In genomic region chr6:144063246-144063743, GRCh38 we compare ENCODE assay signal across 8 cellular contexts. TPM values are rescaled to one million over a fixed set of nuclear protein-coding genes. Genes with fewer than 3 reads are reported as not detected.
DNase-seq lines count a peak whose midpoint lies in the region; ATAC-seq and TF ChIP-seq lines count a peak whose summit lies in the region.

No MANE protein-coding gene starts in this region.

- peak overlapping the region; percentile 89 for H3K4me3 Mint-ChIP-seq in neural progenitor cell

- peak overlapping the region; percentile 96 for H3K4me2 ChIP-seq in neural progenitor cell

- H2AFZ ChIP-seq in neural progenitor cell (replicated peaks) = peak overlapping the region; percentile 98

- H3K9me3 Mint-ChIP-seq in neural progenitor cell = no peaks in the 10 kb centered on the region

- DNase-seq in AG09309 (ENCODE audit: low read depth) = no peak
- DNase-seq in NCI-H1105 treated with DMSO at 0.1 percent for 48 hours (lab: John Stamatoyannopoulos, UW) = peak; percentile 49
- DNase-seq in neural progenitor cell (ENCODE audit: low spot score) = peak; percentile 38
- no peak for DNase-seq in effector CD8-positive, alpha-beta T cell (lab: John Stamatoyannopoulos, UW)

- H3K27ac ChIP-seq in ectodermal cell (ENCODE audit: insufficient read depth, low read depth, low read length, poor library complexity, severe bottlenecking) = no peak overlapping the region
- no peak overlapping the region for H3K27ac ChIP-seq in neural progenitor cell

- H3K36me3 ChIP-seq in ectodermal cell (ENCODE audit: control insufficient read depth, insufficient read depth, low read length) (no peaks in the 10 kb centered on the region), neural progenitor cell (no peaks in the 10 kb centered on the region)

- H4K20me1 ChIP-seq in neural progenitor cell (ENCODE audit: low read depth) = no peaks in the 10 kb centered on the region

- H3K4me1 Mint-ChIP-seq in neural progenitor cell = peaks cover 15% of the 10 kb centered on the region

- peaks cover 59% of the 10 kb centered on the region for H3K27me3 ChIP-seq in ectodermal cell (ENCODE audit: control insufficient read depth, insufficient read depth, low read length, poor library complexity, severe bottlenecking)
- peaks cover 78% of the 10 kb centered on the region for H3K27me3 ChIP-seq in neural progenitor cell

- H3K4me1 ChIP-seq in ectodermal cell (ENCODE audit: control insufficient read depth, insufficient read depth, low read length) = peaks cover 4% of the 10 kb centered on the region
- H3K4me1 ChIP-seq in neural progenitor cell = peaks cover 9% of the 10 kb centered on the region

- peak overlapping the region; percentile 49 for H3K4me3 ChIP-seq in AG09309 (ENCODE audit: control insufficient read depth, low read depth, low read length)
- peak overlapping the region; percentile 55 for H3K4me3 ChIP-seq in ectodermal cell (ENCODE audit: insufficient read depth, low read depth, low read length)
- peak overlapping the region; percentile 90 for H3K4me3 ChIP-seq in neural progenitor cell

- no peak overlapping the region for H3K27ac Mint-ChIP-seq in neural progenitor cell

- WGBS in ectodermal cell, 2 experiments = 5 to 11% methylated on average over 16 of the region's 16 CpGs

- peak; percentile 4 for ATAC-seq in GM18909 (IDR thresholded peaks at IDR 0.05; ENCODE audit: poor library complexity, unreplicated experiment)
- no peak for ATAC-seq in HG03432 (IDR thresholded peaks at IDR 0.05; ENCODE audit: unreplicated experiment)
- ATAC-seq in GM18873 (IDR thresholded peaks at IDR 0.05; ENCODE audit: low FRiP score, unreplicated experiment) = no peak

- no peak overlapping the region for H3K9ac ChIP-seq in neural progenitor cell

- H3K36me3 Mint-ChIP-seq in neural progenitor cell = no peaks in the 10 kb centered on the region

- H3F3A ChIP-seq in neural progenitor cell (ENCODE audit: low read depth) = peaks cover 32% of the 10 kb centered on the region

- H3K79me2 ChIP-seq in neural progenitor cell (ENCODE audit: low read depth) = no peaks in the 10 kb centered on the region

- H3K9me3 ChIP-seq in ectodermal cell (ENCODE audit: control insufficient read depth, low read length) (no peaks in the 10 kb centered on the region), neural progenitor cell (ENCODE audit: low read depth) (no peaks in the 10 kb centered on the region)

- peaks cover 24% of the 10 kb centered on the region for H3K27me3 Mint-ChIP-seq in neural progenitor cell (ENCODE audit: insufficient read depth, low read depth)

- no peak for TF ChIP-seq CTCF in AG09309 (IDR thresholded peaks at IDR 0.05; ENCODE audit: control insufficient read depth, insufficient read depth, low read depth, low read length, missing control alignments)
- no peak for TF ChIP-seq CTCF in neural progenitor cell (IDR thresholded peaks at IDR 0.05)

RNA-seq across cellular contexts. Expression of gene SF3B5, which starts 32.1 kb away (rescaled TPM):
- polyA plus RNA-seq in ectodermal cell (2013, experiment 1 of 4) = 148 TPM
- 149 TPM for polyA plus RNA-seq in ectodermal cell (2013, experiment 2 of 4)
- polyA plus RNA-seq in ectodermal cell (2013, experiment 3 of 4) = 152 TPM
- polyA plus RNA-seq in ectodermal cell (2013, experiment 4 of 4) = 167 TPM
- 99.0 and 133 TPM in 2 replicates for total RNA-seq in neural progenitor cell (ENCODE audit: low replicate concordance)

RNA-seq across cellular contexts. Expression of gene PLAGL1, which starts 55.2 kb away (rescaled TPM):
- 26.5 TPM for polyA plus RNA-seq in ectodermal cell (2013, experiment 1 of 4)
- 18.0 TPM for polyA plus RNA-seq in ectodermal cell (2013, experiment 2 of 4)
- 17.3 TPM for polyA plus RNA-seq in ectodermal cell (2013, experiment 3 of 4)
- 19.2 TPM for polyA plus RNA-seq in ectodermal cell (2013, experiment 4 of 4)
- 5.1 and 5.6 TPM in 2 replicates for total RNA-seq in neural progenitor cell (ENCODE audit: low replicate concordance)

Comparison
In these comparisons a context has a peak if more than half of its experiments do, and no peak if none do; other contexts are left out.
1. DNase-seq: peak in NCI-H1105 treated with DMSO at 0.1 percent for 48 hours (single experiment) and neural progenitor cell (single experiment); none in AG09309 (single experiment) and effector CD8-positive, alpha-beta T cell (single experiment).
2. Peak in every context shown above with its lines, with median percentiles within 50 percentile points of each other: H3K4me3 ChIP-seq.